ENCODE assay signal across 1 cellular context in the genomic region with DNA sequence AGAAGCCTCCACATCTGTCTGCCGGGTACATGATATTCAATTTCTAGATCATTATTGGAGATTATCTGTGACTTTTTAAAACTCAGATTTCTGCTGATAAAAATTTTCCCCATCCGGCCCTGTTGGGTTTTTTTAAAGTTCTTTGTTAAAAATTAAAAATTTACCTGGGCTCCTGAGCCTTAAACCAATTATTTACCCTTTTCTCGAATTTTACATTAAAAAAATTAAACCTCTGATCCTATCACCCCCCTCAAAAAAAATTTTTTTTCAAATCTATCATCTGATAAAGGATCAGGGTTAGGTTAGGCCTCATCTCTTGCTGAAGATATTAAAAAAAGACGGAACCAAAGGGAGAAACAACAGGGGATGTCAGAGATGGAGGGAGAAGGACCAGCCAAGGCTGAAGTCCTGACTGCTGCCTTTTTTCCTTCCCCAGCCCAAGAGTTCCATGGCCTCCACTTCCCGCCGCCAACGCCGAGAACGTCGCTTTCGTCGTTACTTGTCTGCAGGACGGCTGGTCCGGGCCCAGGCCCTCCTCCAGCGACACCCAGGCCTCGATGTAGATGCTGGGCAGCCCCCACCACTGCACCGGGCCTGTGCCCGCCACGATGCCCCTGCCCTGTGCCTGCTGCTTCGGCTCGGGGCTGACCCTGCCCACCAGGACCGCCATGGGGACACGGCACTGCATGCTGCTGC.
A peak's percentile ranks its signal among the peaks of the same experiment; 100 is the strongest.
TF ChIP-seq lines count a peak whose summit lies in the region.

No MANE protein-coding gene starts in this region.

TF ChIP-seq in HepG2, 621 proteins besides CTCF, POLR2A, EP300 and RAD21 (continued from another document):
- TF ChIP-seq, protein P1, sequence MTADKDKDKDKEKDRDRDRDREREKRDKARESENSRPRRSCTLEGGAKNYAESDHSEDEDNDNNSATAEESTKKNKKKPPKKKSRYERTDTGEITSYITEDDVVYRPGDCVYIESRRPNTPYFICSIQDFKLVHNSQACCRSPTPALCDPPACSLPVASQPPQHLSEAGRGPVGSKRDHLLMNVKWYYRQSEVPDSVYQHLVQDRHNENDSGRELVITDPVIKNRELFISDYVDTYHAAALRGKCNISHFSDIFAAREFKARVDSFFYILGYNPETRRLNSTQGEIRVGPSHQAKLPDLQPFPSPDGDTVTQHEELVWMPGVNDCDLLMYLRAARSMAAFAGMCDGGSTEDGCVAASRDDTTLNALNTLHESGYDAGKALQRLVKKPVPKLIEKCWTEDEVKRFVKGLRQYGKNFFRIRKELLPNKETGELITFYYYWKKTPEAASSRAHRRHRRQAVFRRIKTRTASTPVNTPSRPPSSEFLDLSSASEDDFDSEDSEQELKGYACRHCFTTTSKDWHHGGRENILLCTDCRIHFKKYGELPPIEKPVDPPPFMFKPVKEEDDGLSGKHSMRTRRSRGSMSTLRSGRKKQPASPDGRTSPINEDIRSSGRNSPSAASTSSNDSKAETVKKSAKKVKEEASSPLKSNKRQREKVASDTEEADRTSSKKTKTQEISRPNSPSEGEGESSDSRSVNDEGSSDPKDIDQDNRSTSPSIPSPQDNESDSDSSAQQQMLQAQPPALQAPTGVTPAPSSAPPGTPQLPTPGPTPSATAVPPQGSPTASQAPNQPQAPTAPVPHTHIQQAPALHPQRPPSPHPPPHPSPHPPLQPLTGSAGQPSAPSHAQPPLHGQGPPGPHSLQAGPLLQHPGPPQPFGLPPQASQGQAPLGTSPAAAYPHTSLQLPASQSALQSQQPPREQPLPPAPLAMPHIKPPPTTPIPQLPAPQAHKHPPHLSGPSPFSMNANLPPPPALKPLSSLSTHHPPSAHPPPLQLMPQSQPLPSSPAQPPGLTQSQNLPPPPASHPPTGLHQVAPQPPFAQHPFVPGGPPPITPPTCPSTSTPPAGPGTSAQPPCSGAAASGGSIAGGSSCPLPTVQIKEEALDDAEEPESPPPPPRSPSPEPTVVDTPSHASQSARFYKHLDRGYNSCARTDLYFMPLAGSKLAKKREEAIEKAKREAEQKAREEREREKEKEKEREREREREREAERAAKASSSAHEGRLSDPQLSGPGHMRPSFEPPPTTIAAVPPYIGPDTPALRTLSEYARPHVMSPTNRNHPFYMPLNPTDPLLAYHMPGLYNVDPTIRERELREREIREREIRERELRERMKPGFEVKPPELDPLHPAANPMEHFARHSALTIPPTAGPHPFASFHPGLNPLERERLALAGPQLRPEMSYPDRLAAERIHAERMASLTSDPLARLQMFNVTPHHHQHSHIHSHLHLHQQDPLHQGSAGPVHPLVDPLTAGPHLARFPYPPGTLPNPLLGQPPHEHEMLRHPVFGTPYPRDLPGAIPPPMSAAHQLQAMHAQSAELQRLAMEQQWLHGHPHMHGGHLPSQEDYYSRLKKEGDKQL (CRISPR knock-in tag; IDR thresholded peaks at IDR 0.05; ENCODE audit: low read depth): 0 out of 2 replicates have a peak, but pooled peaks have one; percentile 6
- no peak for TF ChIP-seq DPF2 (CRISPR knock-in tag; IDR thresholded peaks at IDR 0.05; ENCODE audit: borderline replicate concordance, low read depth)
- TF ChIP-seq, protein P2, sequence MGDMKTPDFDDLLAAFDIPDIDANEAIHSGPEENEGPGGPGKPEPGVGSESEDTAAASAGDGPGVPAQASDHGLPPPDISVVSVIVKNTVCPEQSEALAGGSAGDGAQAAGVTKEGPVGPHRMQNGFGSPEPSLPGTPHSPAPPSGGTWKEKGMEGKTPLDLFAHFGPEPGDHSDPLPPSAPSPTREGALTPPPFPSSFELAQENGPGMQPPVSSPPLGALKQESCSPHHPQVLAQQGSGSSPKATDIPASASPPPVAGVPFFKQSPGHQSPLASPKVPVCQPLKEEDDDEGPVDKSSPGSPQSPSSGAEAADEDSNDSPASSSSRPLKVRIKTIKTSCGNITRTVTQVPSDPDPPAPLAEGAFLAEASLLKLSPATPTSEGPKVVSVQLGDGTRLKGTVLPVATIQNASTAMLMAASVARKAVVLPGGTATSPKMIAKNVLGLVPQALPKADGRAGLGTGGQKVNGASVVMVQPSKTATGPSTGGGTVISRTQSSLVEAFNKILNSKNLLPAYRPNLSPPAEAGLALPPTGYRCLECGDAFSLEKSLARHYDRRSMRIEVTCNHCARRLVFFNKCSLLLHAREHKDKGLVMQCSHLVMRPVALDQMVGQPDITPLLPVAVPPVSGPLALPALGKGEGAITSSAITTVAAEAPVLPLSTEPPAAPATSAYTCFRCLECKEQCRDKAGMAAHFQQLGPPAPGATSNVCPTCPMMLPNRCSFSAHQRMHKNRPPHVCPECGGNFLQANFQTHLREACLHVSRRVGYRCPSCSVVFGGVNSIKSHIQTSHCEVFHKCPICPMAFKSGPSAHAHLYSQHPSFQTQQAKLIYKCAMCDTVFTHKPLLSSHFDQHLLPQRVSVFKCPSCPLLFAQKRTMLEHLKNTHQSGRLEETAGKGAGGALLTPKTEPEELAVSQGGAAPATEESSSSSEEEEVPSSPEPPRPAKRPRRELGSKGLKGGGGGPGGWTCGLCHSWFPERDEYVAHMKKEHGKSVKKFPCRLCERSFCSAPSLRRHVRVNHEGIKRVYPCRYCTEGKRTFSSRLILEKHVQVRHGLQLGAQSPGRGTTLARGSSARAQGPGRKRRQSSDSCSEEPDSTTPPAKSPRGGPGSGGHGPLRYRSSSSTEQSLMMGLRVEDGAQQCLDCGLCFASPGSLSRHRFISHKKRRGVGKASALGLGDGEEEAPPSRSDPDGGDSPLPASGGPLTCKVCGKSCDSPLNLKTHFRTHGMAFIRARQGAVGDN (CRISPR knock-in tag; IDR thresholded peaks at IDR 0.05): peak; percentile 49; the same call in 1 of the 2 replicates
- TF ChIP-seq, protein P3, sequence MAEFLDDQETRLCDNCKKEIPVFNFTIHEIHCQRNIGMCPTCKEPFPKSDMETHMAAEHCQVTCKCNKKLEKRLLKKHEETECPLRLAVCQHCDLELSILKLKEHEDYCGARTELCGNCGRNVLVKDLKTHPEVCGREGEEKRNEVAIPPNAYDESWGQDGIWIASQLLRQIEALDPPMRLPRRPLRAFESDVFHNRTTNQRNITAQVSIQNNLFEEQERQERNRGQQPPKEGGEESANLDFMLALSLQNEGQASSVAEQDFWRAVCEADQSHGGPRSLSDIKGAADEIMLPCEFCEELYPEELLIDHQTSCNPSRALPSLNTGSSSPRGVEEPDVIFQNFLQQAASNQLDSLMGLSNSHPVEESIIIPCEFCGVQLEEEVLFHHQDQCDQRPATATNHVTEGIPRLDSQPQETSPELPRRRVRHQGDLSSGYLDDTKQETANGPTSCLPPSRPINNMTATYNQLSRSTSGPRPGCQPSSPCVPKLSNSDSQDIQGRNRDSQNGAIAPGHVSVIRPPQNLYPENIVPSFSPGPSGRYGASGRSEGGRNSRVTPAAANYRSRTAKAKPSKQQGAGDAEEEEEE (CRISPR knock-in tag; IDR thresholded peaks at IDR 0.05; ENCODE audit: borderline replicate concordance): 0 out of 2 replicates have a peak, but pooled peaks have one; percentile 6
- TF ChIP-seq ZNF619 (CRISPR knock-in tag; IDR thresholded peaks at IDR 0.05): 0 out of 2 replicates have a peak, but pooled peaks have one; percentile 86
- TF ChIP-seq ZSCAN21 (CRISPR knock-in tag; IDR thresholded peaks at IDR 0.05; ENCODE audit: borderline replicate concordance): 0 out of 2 replicates have a peak, but pooled peaks have one; percentile 12
- peak; percentile 72; the same call in 1 of the 2 replicates for TF ChIP-seq KDM5A (IDR thresholded peaks at IDR 0.05; ENCODE audit: borderline replicate concordance, low read length)
- TF ChIP-seq GABPB1 (CRISPR knock-in tag; IDR thresholded peaks at IDR 0.05): 0 out of 2 replicates have a peak, but pooled peaks have one; percentile 35
- TF ChIP-seq, protein P4, sequence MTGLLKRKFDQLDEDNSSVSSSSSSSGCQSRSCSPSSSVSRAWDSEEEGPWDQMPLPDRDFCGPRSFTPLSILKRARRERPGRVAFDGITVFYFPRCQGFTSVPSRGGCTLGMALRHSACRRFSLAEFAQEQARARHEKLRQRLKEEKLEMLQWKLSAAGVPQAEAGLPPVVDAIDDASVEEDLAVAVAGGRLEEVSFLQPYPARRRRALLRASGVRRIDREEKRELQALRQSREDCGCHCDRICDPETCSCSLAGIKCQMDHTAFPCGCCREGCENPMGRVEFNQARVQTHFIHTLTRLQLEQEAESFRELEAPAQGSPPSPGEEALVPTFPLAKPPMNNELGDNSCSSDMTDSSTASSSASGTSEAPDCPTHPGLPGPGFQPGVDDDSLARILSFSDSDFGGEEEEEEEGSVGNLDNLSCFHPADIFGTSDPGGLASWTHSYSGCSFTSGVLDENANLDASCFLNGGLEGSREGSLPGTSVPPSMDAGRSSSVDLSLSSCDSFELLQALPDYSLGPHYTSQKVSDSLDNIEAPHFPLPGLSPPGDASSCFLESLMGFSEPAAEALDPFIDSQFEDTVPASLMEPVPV (CRISPR knock-in tag; IDR thresholded peaks at IDR 0.05): 0 out of 2 replicates have a peak, but pooled peaks have one; percentile 38
- 0 out of 2 replicates have a peak, but pooled peaks have one; percentile 14 for TF ChIP-seq ZC3H13 (CRISPR knock-in tag; IDR thresholded peaks at IDR 0.05)
- TF ChIP-seq ZNF33B (CRISPR knock-in tag; IDR thresholded peaks at IDR 0.05): 0 out of 2 replicates have a peak, but pooled peaks have one; percentile 62
